ENCODE assay signal across 1 cellular context in genomic region chr18:8011906-8012305, GRCh38.
TF ChIP-seq lines count a peak whose summit lies in the region.

No MANE protein-coding gene starts in this region.

TF ChIP-seq in GM23338, 12 proteins besides CTCF, POLR2A, EP300 and RAD21 (continued from another document):
- TF ChIP-seq EZH2 (IDR thresholded peaks at IDR 0.05; ENCODE audit: low read depth, unreplicated experiment) (no peak), STAT1 (IDR thresholded peaks at IDR 0.05; ENCODE audit: unreplicated experiment) (no peak)
